In the genomic region with DNA sequence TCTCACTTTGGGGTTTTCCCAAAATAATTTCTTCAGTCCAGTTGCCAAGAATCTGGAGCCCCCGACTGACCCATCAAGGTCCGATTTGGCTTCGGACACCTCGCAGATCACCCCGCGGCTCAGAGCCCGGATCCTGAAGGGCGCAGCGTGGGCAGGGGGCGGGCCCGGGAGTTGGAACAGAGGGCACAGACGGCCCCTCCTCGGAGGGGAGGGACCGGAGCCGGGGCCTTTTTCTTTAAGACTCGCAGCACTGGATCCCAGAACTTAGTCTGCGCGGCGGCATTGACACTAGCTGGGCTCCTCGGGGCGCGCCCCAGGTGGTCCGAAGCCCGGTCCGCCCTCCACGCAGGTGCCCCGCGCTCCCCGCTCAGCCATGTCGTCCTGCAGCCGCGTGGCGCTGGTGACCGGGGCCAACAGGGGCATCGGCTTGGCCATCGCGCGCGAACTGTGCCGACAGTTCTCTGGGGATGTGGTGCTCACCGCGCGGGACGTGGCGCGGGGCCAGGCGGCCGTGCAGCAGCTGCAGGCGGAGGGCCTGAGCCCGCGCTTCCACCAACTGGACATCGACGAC, we compare ENCODE assay signal across 8 cellular contexts. TPM values are rescaled to one million over a fixed set of nuclear protein-coding genes. Genes with fewer than 3 reads are reported as not detected.
DNase-seq lines count a peak whose midpoint lies in the region; FAIRE-seq and TF ChIP-seq lines count a peak whose summit lies in the region.

TSS of gene CBR3 (plus strand) at position 260 of the 571 bp plus-strand sequence. CDS start at position 374, 114 bp downstream.

- H3K4me1 ChIP-seq in BE2C (no peaks in the 10 kb centered on the region), liver (ENCODE audit: control insufficient read depth in 4 of 4, insufficient read depth in 4 of 4, low read length in 3 of 4) (peaks cover 9 to 20% (median 13%) of the 10 kb centered on the region in 4 donors)

- FAIRE-seq in GM19239 (lab: Jason Lieb, UNC) = no peak

- H3K4me3 ChIP-seq in BE2C (ENCODE audit: low read depth, low read length) (peak within 1 kb of the TSS; percentile 55), HL-60 (replicated peaks; ENCODE audit: insufficient read depth, low read length) (peak within 1 kb of the TSS; percentile 48), coronary artery (peak within 1 kb of the TSS; percentile 91), liver (ENCODE audit: low read depth in 1 of 3, low read length in 3 of 3) (peak within 1 kb of the TSS; percentile 51 to 89 (median 57))

- DNase-seq in BE2C (peak; percentile 20), HL-60 (ENCODE audit: low read depth in 1 of 2, low spot score in 1 of 2) (no peak), coronary artery (ENCODE audit: low spot score) (peak; percentile 87), GM19239 (ENCODE audit: insufficient read length, low spot score) (no peak), NCI-H510A (lab: John Stamatoyannopoulos, UW) (no peak)
- peak; percentile 64 for DNase-seq in activated CD4-positive, CD25-positive, alpha-beta regulatory T cell treated with anti-CD3 and anti-CD28 coated beads, Interleukin-2, amount 50 U/mL, for 72 hours
- DNase-seq in stimulated activated CD4-positive, alpha-beta T cell treated with anti-CD3 and anti-CD28 coated beads, Interleukin-4, amount 100 ng/mL, for 24 hours = peak; percentile 69

- no peak for TF ChIP-seq CTCF in BE2C (IDR thresholded peaks at IDR 0.05; ENCODE audit: low read depth, low read length)
- no peak for TF ChIP-seq CTCF in HL-60 (IDR thresholded peaks at IDR 0.05; ENCODE audit: insufficient read depth, low read length)
- no peak for TF ChIP-seq CTCF in coronary artery (IDR thresholded peaks at IDR 0.05)
- TF ChIP-seq CTCF in liver (IDR thresholded peaks at IDR 0.05; ENCODE audit: low read depth, low read length, missing input control) = no peak

- H3K27me3 ChIP-seq in BE2C = peaks cover 57% of the 10 kb centered on the region
- H3K27me3 ChIP-seq in HL-60 (ENCODE audit: insufficient read depth, poor library complexity, severe bottlenecking) = peaks cover 4% of the 10 kb centered on the region
- H3K27me3 ChIP-seq in liver (ENCODE audit: control insufficient read depth in 4 of 4, insufficient read depth in 4 of 4, low read length in 3 of 4) = no peaks in the 10 kb centered on the region

- H3K36me3 ChIP-seq in BE2C = no peaks in the 10 kb centered on the region
- H3K36me3 ChIP-seq in liver (ENCODE audit: control insufficient read depth in 4 of 4, insufficient read depth in 3 of 4, low read depth in 1 of 4, low read length in 3 of 4) = no peaks in the 10 kb centered on the region

- WGBS in liver = 2% methylated on average over 53 of the region's 53 CpGs

- H3K9me3 ChIP-seq in BE2C (no peaks in the 10 kb centered on the region), liver (ENCODE audit: control insufficient read depth in 4 of 4, low read length in 3 of 4) (no peaks in the 10 kb centered on the region)

- no peak for TF ChIP-seq RAD21 in liver (IDR thresholded peaks at IDR 0.05)

- peak within 1 kb of the TSS in 1 of 2 donors; percentile 6 for H3K9ac ChIP-seq in liver (ENCODE audit: low read depth in 1 of 2, low read length in 2 of 2)

- no peak within 1 kb of the TSS for H3K27ac ChIP-seq in HL-60 (replicated peaks)
- peak within 1 kb of the TSS; percentile 81 to 98 for H3K27ac ChIP-seq in coronary artery
- peak within 1 kb of the TSS; percentile 69 to 74 for H3K27ac ChIP-seq in liver (ENCODE audit: low read depth in 1 of 2, low read length in 2 of 2)

TF ChIP-seq in liver, 16 proteins besides CTCF, POLR2A, EP300 and RAD21:
- TF ChIP-seq GABPA (IDR thresholded peaks at IDR 0.05 in 1 of 2, conservative IDR thresholded peaks at IDR 0.05 in 1 of 2) (no peak), ATF3 (IDR thresholded peaks at IDR 0.05) (no peak), TAF1 (conservative IDR thresholded peaks at IDR 0.05) (no peak), HNF4A (conservative IDR thresholded peaks at IDR 0.05) (no peak), RXRA (IDR thresholded peaks at IDR 0.05) (no peak), JUND (IDR thresholded peaks at IDR 0.05) (no peak), YY1 (IDR thresholded peaks at IDR 0.05) (no peak), FOXA1 (IDR thresholded peaks at IDR 0.05) (no peak), ZBTB33 (IDR thresholded peaks at IDR 0.05) (no peak), NR2F2 (IDR thresholded peaks at IDR 0.05) (no peak), EGR1 (IDR thresholded peaks at IDR 0.05; ENCODE audit: low read depth in 2 of 2) (no peak), FOXA2 (IDR thresholded peaks at IDR 0.05) (no peak), SP1 (IDR thresholded peaks at IDR 0.05) (no peak)
- TF ChIP-seq, protein P1, sequence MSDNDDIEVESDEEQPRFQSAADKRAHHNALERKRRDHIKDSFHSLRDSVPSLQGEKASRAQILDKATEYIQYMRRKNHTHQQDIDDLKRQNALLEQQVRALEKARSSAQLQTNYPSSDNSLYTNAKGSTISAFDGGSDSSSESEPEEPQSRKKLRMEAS (IDR thresholded peaks at IDR 0.05) = no peak

RNA-seq across cellular contexts. Expression of gene CBR3, which starts in this region (rescaled TPM):
- not detected for polyA plus RNA-seq in BE2C (2012; ENCODE audit: insufficient read depth, insufficient read length, low read depth)
- under 1 TPM; 0.33 to 0.61 TPM for total RNA-seq in liver
- under 1 TPM; 0.31 to 0.70 TPM for polyA plus RNA-seq in liver

Comparison
In these comparisons a context has a peak if more than half of its experiments do, and no peak if none do; other contexts are left out.
1. DNase-seq: peak in BE2C (single experiment), activated CD4-positive, CD25-positive, alpha-beta regulatory T cell treated with anti-CD3 and anti-CD28 coated beads, Interleukin-2, amount 50 U/mL, for 72 hours (single experiment), coronary artery (single experiment) and stimulated activated CD4-positive, alpha-beta T cell treated with anti-CD3 and anti-CD28 coated beads, Interleukin-4, amount 100 ng/mL, for 24 hours (single experiment); none in HL-60 (0 of 2), GM19239 (single experiment) and NCI-H510A (single experiment).
2. Peak in every context shown above with its lines, with median percentiles within 50 percentile points of each other: H3K4me3 ChIP-seq.